Comparison of ENCODE assay signal across 17 cellular contexts in the genomic region with DNA sequence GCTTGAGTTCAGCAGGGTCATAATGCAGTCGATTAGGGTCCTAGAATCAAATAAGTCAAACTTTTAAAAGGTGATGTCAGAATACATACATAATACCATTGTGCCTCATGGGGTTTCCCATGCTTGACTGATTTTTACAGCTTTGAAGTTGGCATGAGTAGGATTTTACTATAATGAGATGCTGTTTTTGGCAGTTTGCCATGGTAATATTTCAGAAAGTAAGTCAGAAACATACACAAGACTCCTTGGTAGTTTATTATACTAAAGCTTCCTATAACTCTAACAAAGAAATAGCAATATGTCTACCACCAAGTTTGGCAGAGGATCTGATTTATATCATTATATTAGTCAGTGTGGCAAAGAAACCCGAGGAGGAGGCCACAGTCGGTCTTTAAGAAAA. TPM values are rescaled to one million over a fixed set of nuclear protein-coding genes. Genes with fewer than 3 reads are reported as not detected.
DNase-seq lines count a peak whose midpoint lies in the region; ATAC-seq lines count a peak whose summit lies in the region.
"Had no signal": no experiment of that assay in that cellular context is flagged by ENCODE, and none has a peak within 500 bp of the region (broad histone marks: within the 10 kb centered on the region; RNA-seq: fewer than 3 reads in every experiment).

No MANE protein-coding gene starts in this region.

- ATAC-seq in HG03354 (IDR thresholded peaks at IDR 0.05; ENCODE audit: poor library complexity, severe bottlenecking, unreplicated experiment) (no peak), GM19395 (IDR thresholded peaks at IDR 0.05; ENCODE audit: unreplicated experiment) (no peak), GM21526 (IDR thresholded peaks at IDR 0.05; ENCODE audit: low FRiP score, unreplicated experiment) (no peak)
- ATAC-seq: lower lobe of right lung had no signal

- DNase-seq in Daoy (ENCODE audit: low read depth): peak; percentile 55
- DNase-seq in MG63: peak; percentile 21
- peak; percentile 40 for DNase-seq in astrocyte of the hippocampus (ENCODE audit: low read depth, low spot score)
- DNase-seq in kidney tubule cell (ENCODE audit: low spot score): peak; percentile 58
- DNase-seq: activated CD4-positive, alpha-beta T cell treated with anti-CD3 and anti-CD28 coated beads, Interleukin-2, amount 10 ng/mL, durations not matched to agents 7 days and 5 days; activated naive CD4-positive, alpha-beta T cell; Calu3; glutamatergic neuron; KBM-7; lower lobe of right lung; NCI-H1436 treated with DMSO at 0.1 percent for 48 hours; stimulated activated CD4-positive, alpha-beta T cell treated with anti-CD3 and anti-CD28 coated beads, Interleukin-2, amount 100 ng/mL, for 48 hours had no signal

- no peaks in the 10 kb centered on the region for H3K27me3 ChIP-seq in MG63

- H3K36me3 ChIP-seq in MG63: peaks cover 12% of the 10 kb centered on the region

- H3K4me3 ChIP-seq in MG63: no peak overlapping the region
- H3K4me3 ChIP-seq: coronary artery, lower lobe of right lung, PC-9 had no signal

- no peaks in the 10 kb centered on the region for H3K9me3 ChIP-seq in MG63
- H3K9me3 ChIP-seq: lower lobe of right lung had no signal

RNA-seq across cellular contexts. Expression of a gene that starts 45.2 kb away (rescaled TPM):
- total RNA-seq in Daoy (2014; rRNA removed; shearing (Covaris generic)): 4.2 and 7.2 TPM in 2 replicates
- total RNA-seq in MG63 (2014; rRNA removed; shearing (Covaris generic); ENCODE audit: low replicate concordance): 13.3 and 29.0 TPM in 2 replicates
